Comparison of ENCODE assay signal across 1 cellular context in genomic region chr17:80936218-80936617, GRCh38.
TF ChIP-seq lines count a peak whose summit lies in the region.

No MANE protein-coding gene starts in this region.

TF ChIP-seq in K562, 482 proteins besides CTCF, POLR2A, EP300 and RAD21 (continued from another document):
- TF ChIP-seq, protein P1, sequence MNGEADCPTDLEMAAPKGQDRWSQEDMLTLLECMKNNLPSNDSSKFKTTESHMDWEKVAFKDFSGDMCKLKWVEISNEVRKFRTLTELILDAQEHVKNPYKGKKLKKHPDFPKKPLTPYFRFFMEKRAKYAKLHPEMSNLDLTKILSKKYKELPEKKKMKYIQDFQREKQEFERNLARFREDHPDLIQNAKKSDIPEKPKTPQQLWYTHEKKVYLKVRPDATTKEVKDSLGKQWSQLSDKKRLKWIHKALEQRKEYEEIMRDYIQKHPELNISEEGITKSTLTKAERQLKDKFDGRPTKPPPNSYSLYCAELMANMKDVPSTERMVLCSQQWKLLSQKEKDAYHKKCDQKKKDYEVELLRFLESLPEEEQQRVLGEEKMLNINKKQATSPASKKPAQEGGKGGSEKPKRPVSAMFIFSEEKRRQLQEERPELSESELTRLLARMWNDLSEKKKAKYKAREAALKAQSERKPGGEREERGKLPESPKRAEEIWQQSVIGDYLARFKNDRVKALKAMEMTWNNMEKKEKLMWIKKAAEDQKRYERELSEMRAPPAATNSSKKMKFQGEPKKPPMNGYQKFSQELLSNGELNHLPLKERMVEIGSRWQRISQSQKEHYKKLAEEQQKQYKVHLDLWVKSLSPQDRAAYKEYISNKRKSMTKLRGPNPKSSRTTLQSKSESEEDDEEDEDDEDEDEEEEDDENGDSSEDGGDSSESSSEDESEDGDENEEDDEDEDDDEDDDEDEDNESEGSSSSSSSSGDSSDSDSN (IDR thresholded peaks at IDR 0.05; ENCODE audit: borderline replicate concordance in 1 of 2, low read depth in 2 of 2, low read length in 2 of 2) = no peak
- TF ChIP-seq POLR2H (tag; IDR thresholded peaks at IDR 0.05; ENCODE audit: low read depth) = no peak
- TF ChIP-seq ZNF764 (CRISPR knock-in tag; IDR thresholded peaks at IDR 0.05; ENCODE audit: low read depth) = no peak
- no peak for TF ChIP-seq TGIF2 (CRISPR knock-in tag; IDR thresholded peaks at IDR 0.05)
- TF ChIP-seq EZH2 (IDR thresholded peaks at IDR 0.05; ENCODE audit: borderline replicate concordance, low read depth, low read length) = no peak
- TF ChIP-seq HMG20B (CRISPR knock-in tag; IDR thresholded peaks at IDR 0.05) = no peak
